Comparison of ENCODE assay signal across 1 cellular context in the genomic region with DNA sequence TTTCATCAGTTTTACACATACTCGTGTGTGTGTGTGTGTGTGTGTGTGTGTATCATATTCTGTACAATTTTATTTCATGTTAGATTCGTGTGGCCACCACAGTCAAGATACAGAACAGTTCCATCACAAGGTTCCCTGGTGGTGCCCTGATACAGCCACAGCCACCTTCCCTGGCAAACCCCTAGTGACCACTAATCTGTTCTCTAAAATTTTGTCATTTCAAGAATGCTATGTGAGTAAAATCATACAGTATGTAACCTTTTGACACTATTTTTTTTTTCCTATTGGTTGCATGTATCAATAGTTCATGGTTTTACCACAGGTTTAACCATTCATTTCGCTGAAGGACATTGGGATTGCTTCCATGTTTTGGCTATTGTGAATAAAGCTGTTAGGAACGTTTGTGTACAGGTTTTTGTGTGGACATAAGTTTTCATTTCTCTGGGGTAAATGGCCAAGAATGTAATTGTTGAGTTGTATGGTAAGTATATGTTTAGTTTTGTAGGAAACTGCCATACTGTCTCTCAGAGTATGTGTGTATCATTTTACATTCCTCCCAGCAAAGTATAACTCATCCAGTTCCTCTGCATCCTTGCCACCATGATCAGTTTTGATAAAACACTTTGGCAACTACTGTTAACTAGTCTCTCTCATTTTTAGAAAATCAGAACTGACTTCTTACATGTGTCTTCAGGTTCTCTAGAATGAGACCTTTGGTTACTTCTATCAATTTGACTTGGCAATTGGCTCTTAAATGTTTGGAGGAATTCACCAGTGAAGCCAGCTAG.
TF ChIP-seq lines count a peak whose summit lies in the region.

No MANE protein-coding gene starts in this region.

TF ChIP-seq in IMR-90, 13 proteins besides CTCF, POLR2A, EP300 and RAD21 (continued from another document):
- TF ChIP-seq FOS (IDR thresholded peaks at IDR 0.05; ENCODE audit: low read depth, low read length): no peak
- no peak for TF ChIP-seq NFE2L2 (IDR thresholded peaks at IDR 0.05; ENCODE audit: low read depth, low read length)
- no peak for TF ChIP-seq CHD1 (IDR thresholded peaks at IDR 0.05; ENCODE audit: low read depth, low read length)
- TF ChIP-seq, protein P1, sequence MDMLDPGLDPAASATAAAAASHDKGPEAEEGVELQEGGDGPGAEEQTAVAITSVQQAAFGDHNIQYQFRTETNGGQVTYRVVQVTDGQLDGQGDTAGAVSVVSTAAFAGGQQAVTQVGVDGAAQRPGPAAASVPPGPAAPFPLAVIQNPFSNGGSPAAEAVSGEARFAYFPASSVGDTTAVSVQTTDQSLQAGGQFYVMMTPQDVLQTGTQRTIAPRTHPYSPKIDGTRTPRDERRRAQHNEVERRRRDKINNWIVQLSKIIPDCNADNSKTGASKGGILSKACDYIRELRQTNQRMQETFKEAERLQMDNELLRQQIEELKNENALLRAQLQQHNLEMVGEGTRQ (IDR thresholded peaks at IDR 0.05; ENCODE audit: low read depth, low read length): no peak
- TF ChIP-seq MAFK (IDR thresholded peaks at IDR 0.05; ENCODE audit: low read depth, low read length): no peak
- no peak for TF ChIP-seq RFX5 (IDR thresholded peaks at IDR 0.05; ENCODE audit: low read depth, low read length)
- TF ChIP-seq MAZ (IDR thresholded peaks at IDR 0.05; ENCODE audit: borderline replicate concordance, low read depth, low read length): no peak
- no peak for TF ChIP-seq MXI1 (IDR thresholded peaks at IDR 0.05; ENCODE audit: borderline replicate concordance, low read depth, low read length)
- TF ChIP-seq, protein P2, sequence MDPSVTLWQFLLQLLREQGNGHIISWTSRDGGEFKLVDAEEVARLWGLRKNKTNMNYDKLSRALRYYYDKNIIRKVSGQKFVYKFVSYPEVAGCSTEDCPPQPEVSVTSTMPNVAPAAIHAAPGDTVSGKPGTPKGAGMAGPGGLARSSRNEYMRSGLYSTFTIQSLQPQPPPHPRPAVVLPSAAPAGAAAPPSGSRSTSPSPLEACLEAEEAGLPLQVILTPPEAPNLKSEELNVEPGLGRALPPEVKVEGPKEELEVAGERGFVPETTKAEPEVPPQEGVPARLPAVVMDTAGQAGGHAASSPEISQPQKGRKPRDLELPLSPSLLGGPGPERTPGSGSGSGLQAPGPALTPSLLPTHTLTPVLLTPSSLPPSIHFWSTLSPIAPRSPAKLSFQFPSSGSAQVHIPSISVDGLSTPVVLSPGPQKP (IDR thresholded peaks at IDR 0.05; ENCODE audit: borderline replicate concordance, low read depth, low read length): no peak
- TF ChIP-seq SMC3 (IDR thresholded peaks at IDR 0.05; ENCODE audit: low read depth, low read length): no peak
